ENCODE assay signal across 1 cellular context in the genomic region with DNA sequence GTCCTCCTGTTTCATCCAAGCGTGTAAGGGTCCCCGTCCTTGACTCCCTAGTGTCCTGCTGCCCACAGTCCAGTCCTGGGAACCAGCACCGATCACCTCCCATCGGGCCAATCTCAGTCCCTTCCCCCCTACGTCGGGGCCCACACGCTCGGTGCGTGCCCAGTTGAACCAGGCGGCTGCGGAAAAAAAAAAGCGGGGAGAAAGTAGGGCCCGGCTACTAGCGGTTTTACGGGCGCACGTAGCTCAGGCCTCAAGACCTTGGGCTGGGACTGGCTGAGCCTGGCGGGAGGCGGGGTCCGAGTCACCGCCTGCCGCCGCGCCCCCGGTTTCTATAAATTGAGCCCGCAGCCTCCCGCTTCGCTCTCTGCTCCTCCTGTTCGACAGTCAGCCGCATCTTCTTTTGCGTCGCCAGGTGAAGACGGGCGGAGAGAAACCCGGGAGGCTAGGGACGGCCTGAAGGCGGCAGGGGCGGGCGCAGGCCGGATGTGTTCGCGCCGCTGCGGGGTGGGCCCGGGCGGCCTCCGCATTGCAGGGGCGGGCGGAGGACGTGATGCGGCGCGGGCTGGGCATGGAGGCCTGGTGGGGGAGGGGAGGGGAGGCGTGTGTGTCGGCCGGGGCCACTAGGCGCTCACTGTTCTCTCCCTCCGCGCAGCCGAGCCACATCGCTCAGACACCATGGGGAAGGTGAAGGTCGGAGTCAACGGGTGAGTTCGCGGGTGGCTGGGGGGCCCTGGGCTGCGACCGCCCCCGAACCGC.
TF ChIP-seq lines count a peak whose summit lies in the region.

A gene (plus strand): TSS at position 360 of the 756 bp plus-strand sequence. CDS start 316 bp downstream, at position 676.

TF ChIP-seq in HepG2, 621 proteins besides CTCF, POLR2A, EP300 and RAD21 (continued from another document and continues in another):
- TF ChIP-seq CEBPB (IDR thresholded peaks at IDR 0.05; ENCODE audit: borderline replicate concordance, low read depth, low read length) (no peak), BRCA1 (CRISPR knock-in tag; IDR thresholded peaks at IDR 0.05) (no peak), ARHGAP35 (CRISPR knock-in tag; IDR thresholded peaks at IDR 0.05; ENCODE audit: borderline replicate concordance) (no peak; the same call in 1 of the 2 replicates), ZNF670 (CRISPR knock-in tag; IDR thresholded peaks at IDR 0.05; ENCODE audit: borderline replicate concordance) (no peak), HNF4G (IDR thresholded peaks at IDR 0.05; ENCODE audit: borderline replicate concordance, low read depth, low read length) (peak; percentile 41; the same call in 1 of the 2 replicates), HNF4G (CRISPR knock-in tag; IDR thresholded peaks at IDR 0.05; ENCODE audit: borderline replicate concordance, low read depth) (no peak), SALL1 (CRISPR knock-in tag; IDR thresholded peaks at IDR 0.05) (peak; percentile 62), ZNF660 (CRISPR knock-in tag; IDR thresholded peaks at IDR 0.05; ENCODE audit: borderline replicate concordance, low read depth) (no peak), ZNF607 (CRISPR knock-in tag; IDR thresholded peaks at IDR 0.05; ENCODE audit: borderline replicate concordance) (0 out of 2 replicates have a peak, but pooled peaks have one; percentile 43), ZNF543 (CRISPR knock-in tag; IDR thresholded peaks at IDR 0.05) (no peak), ELF4 (CRISPR knock-in tag; IDR thresholded peaks at IDR 0.05; ENCODE audit: borderline replicate concordance) (0 out of 2 replicates have a peak, but pooled peaks have one; percentile 65), MEIS2 (CRISPR knock-in tag; IDR thresholded peaks at IDR 0.05) (no peak), BRD4 (CRISPR knock-in tag; IDR thresholded peaks at IDR 0.05) (peak; percentile 41; the same call in 1 of the 2 replicates), WIZ (CRISPR knock-in tag; IDR thresholded peaks at IDR 0.05) (no peak), ZEB1 (IDR thresholded peaks at IDR 0.05; ENCODE audit: insufficient replicate concordance, low read depth) (peak; percentile 37), ZNF17 (CRISPR knock-in tag; IDR thresholded peaks at IDR 0.05) (no peak), SP140L (CRISPR knock-in tag; IDR thresholded peaks at IDR 0.05; ENCODE audit: borderline replicate concordance) (peak; percentile 46; the same call in 1 of the 2 replicates), ZNF343 (CRISPR knock-in tag; IDR thresholded peaks at IDR 0.05) (no peak), TOPORS (CRISPR knock-in tag; IDR thresholded peaks at IDR 0.05) (no peak), HDAC6 (IDR thresholded peaks at IDR 0.05; ENCODE audit: low read depth, low read length) (peak; percentile 86; the same call in 1 of the 2 replicates), ZNF777 (CRISPR knock-in tag; IDR thresholded peaks at IDR 0.05) (peak; percentile 95), SNAI1 (CRISPR knock-in tag; IDR thresholded peaks at IDR 0.05; ENCODE audit: borderline replicate concordance) (0 out of 2 replicates have a peak, but pooled peaks have one; percentile 0), ZNF136 (CRISPR knock-in tag; IDR thresholded peaks at IDR 0.05; ENCODE audit: low read depth) (no peak; the same call in 1 of the 2 replicates), SNAPC2 (CRISPR knock-in tag; IDR thresholded peaks at IDR 0.05) (no peak), ZNF296 (CRISPR knock-in tag; conservative IDR thresholded peaks at IDR 0.05) (0 out of 2 replicates have a peak, but pooled peaks have one; percentile 12), HNRNPUL1 (IDR thresholded peaks at IDR 0.05; ENCODE audit: low read depth, low read length) (0 out of 2 replicates have a peak, but pooled peaks have one; percentile 9), TOE1 (CRISPR knock-in tag; IDR thresholded peaks at IDR 0.05) (no peak)
- TF ChIP-seq, protein P1, sequence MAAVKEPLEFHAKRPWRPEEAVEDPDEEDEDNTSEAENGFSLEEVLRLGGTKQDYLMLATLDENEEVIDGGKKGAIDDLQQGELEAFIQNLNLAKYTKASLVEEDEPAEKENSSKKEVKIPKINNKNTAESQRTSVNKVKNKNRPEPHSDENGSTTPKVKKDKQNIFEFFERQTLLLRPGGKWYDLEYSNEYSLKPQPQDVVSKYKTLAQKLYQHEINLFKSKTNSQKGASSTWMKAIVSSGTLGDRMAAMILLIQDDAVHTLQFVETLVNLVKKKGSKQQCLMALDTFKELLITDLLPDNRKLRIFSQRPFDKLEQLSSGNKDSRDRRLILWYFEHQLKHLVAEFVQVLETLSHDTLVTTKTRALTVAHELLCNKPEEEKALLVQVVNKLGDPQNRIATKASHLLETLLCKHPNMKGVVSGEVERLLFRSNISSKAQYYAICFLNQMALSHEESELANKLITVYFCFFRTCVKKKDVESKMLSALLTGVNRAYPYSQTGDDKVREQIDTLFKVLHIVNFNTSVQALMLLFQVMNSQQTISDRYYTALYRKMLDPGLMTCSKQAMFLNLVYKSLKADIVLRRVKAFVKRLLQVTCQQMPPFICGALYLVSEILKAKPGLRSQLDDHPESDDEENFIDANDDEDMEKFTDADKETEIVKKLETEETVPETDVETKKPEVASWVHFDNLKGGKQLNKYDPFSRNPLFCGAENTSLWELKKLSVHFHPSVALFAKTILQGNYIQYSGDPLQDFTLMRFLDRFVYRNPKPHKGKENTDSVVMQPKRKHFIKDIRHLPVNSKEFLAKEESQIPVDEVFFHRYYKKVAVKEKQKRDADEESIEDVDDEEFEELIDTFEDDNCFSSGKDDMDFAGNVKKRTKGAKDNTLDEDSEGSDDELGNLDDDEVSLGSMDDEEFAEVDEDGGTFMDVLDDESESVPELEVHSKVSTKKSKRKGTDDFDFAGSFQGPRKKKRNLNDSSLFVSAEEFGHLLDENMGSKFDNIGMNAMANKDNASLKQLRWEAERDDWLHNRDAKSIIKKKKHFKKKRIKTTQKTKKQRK (IDR thresholded peaks at IDR 0.05; ENCODE audit: low read length), result no peak
- TF ChIP-seq, protein P2, sequence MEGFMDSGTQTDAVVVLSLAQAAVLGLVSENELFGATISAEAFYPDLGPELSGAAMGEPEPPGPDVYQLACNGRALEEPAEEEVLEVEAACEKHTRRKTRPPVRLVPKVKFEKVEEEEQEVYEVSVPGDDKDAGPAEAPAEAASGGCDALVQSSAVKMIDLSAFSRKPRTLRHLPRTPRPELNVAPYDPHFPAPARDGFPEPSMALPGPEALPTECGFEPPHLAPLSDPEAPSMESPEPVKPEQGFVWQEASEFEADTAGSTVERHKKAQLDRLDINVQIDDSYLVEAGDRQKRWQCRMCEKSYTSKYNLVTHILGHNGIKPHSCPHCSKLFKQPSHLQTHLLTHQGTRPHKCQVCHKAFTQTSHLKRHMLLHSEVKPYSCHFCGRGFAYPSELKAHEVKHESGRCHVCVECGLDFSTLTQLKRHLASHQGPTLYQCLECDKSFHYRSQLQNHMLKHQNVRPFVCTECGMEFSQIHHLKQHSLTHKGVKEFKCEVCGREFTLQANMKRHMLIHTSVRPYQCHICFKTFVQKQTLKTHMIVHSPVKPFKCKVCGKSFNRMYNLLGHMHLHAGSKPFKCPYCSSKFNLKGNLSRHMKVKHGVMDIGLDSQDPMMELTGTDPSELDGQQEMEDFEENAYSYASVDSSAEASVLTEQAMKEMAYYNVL (CRISPR knock-in tag; IDR thresholded peaks at IDR 0.05; ENCODE audit: borderline replicate concordance), result peak; percentile 60
- TF ChIP-seq, protein P3, sequence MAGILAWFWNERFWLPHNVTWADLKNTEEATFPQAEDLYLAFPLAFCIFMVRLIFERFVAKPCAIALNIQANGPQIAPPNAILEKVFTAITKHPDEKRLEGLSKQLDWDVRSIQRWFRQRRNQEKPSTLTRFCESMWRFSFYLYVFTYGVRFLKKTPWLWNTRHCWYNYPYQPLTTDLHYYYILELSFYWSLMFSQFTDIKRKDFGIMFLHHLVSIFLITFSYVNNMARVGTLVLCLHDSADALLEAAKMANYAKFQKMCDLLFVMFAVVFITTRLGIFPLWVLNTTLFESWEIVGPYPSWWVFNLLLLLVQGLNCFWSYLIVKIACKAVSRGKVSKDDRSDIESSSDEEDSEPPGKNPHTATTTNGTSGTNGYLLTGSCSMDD (CRISPR knock-in tag; IDR thresholded peaks at IDR 0.05), result no peak
- TF ChIP-seq, protein P4, sequence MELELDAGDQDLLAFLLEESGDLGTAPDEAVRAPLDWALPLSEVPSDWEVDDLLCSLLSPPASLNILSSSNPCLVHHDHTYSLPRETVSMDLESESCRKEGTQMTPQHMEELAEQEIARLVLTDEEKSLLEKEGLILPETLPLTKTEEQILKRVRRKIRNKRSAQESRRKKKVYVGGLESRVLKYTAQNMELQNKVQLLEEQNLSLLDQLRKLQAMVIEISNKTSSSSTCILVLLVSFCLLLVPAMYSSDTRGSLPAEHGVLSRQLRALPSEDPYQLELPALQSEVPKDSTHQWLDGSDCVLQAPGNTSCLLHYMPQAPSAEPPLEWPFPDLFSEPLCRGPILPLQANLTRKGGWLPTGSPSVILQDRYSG (CRISPR knock-in tag; IDR thresholded peaks at IDR 0.05), result no peak
- TF ChIP-seq, protein P5, sequence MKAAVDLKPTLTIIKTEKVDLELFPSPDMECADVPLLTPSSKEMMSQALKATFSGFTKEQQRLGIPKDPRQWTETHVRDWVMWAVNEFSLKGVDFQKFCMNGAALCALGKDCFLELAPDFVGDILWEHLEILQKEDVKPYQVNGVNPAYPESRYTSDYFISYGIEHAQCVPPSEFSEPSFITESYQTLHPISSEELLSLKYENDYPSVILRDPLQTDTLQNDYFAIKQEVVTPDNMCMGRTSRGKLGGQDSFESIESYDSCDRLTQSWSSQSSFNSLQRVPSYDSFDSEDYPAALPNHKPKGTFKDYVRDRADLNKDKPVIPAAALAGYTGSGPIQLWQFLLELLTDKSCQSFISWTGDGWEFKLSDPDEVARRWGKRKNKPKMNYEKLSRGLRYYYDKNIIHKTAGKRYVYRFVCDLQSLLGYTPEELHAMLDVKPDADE (CRISPR knock-in tag; IDR thresholded peaks at IDR 0.05), result no peak
- TF ChIP-seq, protein P6, sequence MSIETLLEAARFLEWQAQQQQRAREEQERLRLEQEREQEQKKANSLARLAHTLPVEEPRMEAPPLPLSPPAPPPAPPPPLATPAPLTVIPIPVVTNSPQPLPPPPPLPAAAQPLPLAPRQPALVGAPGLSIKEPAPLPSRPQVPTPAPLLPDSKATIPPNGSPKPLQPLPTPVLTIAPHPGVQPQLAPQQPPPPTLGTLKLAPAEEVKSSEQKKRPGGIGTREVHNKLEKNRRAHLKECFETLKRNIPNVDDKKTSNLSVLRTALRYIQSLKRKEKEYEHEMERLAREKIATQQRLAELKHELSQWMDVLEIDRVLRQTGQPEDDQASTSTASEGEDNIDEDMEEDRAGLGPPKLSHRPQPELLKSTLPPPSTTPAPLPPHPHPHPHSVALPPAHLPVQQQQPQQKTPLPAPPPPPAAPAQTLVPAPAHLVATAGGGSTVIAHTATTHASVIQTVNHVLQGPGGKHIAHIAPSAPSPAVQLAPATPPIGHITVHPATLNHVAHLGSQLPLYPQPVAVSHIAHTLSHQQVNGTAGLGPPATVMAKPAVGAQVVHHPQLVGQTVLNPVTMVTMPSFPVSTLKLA (IDR thresholded peaks at IDR 0.05), result peak; percentile 45; the same call in 1 of the 2 replicates
- TF ChIP-seq, protein P7, sequence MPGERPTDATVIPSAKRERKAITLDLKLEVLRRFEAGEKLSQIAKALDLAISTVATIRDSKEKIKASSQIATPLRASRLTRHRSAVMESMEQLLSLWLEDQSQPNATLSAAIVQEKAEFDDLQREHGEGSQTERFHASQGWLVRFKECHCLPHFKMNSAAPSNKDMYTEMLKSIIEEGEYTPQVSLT (CRISPR knock-in tag; IDR thresholded peaks at IDR 0.05; ENCODE audit: borderline replicate concordance, low read depth), result no peak
- TF ChIP-seq, protein P8, sequence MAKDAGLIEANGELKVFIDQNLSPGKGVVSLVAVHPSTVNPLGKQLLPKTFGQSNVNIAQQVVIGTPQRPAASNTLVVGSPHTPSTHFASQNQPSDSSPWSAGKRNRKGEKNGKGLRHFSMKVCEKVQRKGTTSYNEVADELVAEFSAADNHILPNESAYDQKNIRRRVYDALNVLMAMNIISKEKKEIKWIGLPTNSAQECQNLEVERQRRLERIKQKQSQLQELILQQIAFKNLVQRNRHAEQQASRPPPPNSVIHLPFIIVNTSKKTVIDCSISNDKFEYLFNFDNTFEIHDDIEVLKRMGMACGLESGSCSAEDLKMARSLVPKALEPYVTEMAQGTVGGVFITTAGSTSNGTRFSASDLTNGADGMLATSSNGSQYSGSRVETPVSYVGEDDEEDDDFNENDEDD (CRISPR knock-in tag; IDR thresholded peaks at IDR 0.05; ENCODE audit: borderline replicate concordance), result peak; percentile 43; the same call in 1 of the 2 replicates
- TF ChIP-seq, protein P9, sequence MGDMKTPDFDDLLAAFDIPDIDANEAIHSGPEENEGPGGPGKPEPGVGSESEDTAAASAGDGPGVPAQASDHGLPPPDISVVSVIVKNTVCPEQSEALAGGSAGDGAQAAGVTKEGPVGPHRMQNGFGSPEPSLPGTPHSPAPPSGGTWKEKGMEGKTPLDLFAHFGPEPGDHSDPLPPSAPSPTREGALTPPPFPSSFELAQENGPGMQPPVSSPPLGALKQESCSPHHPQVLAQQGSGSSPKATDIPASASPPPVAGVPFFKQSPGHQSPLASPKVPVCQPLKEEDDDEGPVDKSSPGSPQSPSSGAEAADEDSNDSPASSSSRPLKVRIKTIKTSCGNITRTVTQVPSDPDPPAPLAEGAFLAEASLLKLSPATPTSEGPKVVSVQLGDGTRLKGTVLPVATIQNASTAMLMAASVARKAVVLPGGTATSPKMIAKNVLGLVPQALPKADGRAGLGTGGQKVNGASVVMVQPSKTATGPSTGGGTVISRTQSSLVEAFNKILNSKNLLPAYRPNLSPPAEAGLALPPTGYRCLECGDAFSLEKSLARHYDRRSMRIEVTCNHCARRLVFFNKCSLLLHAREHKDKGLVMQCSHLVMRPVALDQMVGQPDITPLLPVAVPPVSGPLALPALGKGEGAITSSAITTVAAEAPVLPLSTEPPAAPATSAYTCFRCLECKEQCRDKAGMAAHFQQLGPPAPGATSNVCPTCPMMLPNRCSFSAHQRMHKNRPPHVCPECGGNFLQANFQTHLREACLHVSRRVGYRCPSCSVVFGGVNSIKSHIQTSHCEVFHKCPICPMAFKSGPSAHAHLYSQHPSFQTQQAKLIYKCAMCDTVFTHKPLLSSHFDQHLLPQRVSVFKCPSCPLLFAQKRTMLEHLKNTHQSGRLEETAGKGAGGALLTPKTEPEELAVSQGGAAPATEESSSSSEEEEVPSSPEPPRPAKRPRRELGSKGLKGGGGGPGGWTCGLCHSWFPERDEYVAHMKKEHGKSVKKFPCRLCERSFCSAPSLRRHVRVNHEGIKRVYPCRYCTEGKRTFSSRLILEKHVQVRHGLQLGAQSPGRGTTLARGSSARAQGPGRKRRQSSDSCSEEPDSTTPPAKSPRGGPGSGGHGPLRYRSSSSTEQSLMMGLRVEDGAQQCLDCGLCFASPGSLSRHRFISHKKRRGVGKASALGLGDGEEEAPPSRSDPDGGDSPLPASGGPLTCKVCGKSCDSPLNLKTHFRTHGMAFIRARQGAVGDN (CRISPR knock-in tag; IDR thresholded peaks at IDR 0.05), result peak; percentile 76
- TF ChIP-seq, protein P10, sequence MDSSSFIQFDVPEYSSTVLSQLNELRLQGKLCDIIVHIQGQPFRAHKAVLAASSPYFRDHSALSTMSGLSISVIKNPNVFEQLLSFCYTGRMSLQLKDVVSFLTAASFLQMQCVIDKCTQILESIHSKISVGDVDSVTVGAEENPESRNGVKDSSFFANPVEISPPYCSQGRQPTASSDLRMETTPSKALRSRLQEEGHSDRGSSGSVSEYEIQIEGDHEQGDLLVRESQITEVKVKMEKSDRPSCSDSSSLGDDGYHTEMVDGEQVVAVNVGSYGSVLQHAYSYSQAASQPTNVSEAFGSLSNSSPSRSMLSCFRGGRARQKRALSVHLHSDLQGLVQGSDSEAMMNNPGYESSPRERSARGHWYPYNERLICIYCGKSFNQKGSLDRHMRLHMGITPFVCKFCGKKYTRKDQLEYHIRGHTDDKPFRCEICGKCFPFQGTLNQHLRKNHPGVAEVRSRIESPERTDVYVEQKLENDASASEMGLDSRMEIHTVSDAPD (CRISPR knock-in tag; IDR thresholded peaks at IDR 0.05), result no peak; the same call in 1 of the 2 replicates
